23 cellular contexts compared by ENCODE assay signal in the genomic region with DNA sequence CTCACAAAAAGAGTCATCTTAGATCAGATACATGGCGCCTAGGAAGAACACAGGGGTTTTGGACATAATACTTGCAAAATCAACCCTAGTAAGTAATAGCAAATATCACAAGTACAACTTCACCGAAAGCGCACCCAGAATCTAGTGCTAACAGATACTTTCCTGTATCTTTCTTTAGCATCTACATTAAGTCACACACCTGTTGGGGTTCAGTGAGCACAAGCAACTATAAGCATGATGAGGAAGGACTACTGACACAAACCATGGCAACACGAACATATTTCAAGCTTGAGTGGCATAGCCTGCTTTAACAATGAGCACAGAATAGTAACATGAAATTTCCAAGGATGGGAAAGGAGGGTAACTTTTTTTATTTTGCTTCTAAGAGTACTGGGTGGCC.
"Had no signal": no experiment of that assay in that cellular context is flagged by ENCODE, and none has a peak within 500 bp of the region (broad histone marks: within the 10 kb centered on the region; RNA-seq: fewer than 3 reads in every experiment).

No MANE protein-coding gene starts in this region.

- H3K79me2 ChIP-seq: parathyroid adenoma had no signal

- H3K27ac Mint-ChIP-seq: memory B cell; naive B cell; natural killer cell treated with Interleukin-12 subunit alpha and Interleukin-12 subunit beta and Interleukin-15 and Interleukin-18, amount 100 ng/mL, for 72 hours; neural progenitor cell; progenitor cell of endocrine pancreas had no signal

- H3K4me3 ChIP-seq: lung, mucosa of descending colon, neural progenitor cell, smooth muscle cell, suprapubic skin, transverse colon, upper lobe of right lung, uterus had no signal

- H3K4me3 Mint-ChIP-seq: memory B cell; naive B cell; natural killer cell treated with Interleukin-12 subunit alpha and Interleukin-12 subunit beta and Interleukin-15 and Interleukin-18, amount 100 ng/mL, for 72 hours; neural progenitor cell; stimulated activated naive CD8-positive, alpha-beta T cell treated with anti-CD3 and anti-CD28 coated beads, Interleukin-15, amount 100 ng/mL, for 72 hours had no signal

- H3K9ac ChIP-seq: neural progenitor cell, parathyroid adenoma had no signal

- H3K4me2 ChIP-seq: neural progenitor cell, smooth muscle cell had no signal

- ATAC-seq: mucosa of descending colon; natural killer cell treated with Interleukin-12 subunit alpha and Interleukin-12 subunit beta and Interleukin-15 and Interleukin-18, amount 100 ng/mL, for 72 hours; sciatic nerve; stimulated activated naive CD8-positive, alpha-beta T cell treated with anti-CD3 and anti-CD28 coated beads, Interleukin-15, amount 100 ng/mL, for 72 hours; upper lobe of right lung had no signal

- H3K4me1 ChIP-seq: parathyroid adenoma, suprapubic skin, transverse colon, upper lobe of right lung, uterus had no signal

- H3K4me1 Mint-ChIP-seq: memory B cell; naive B cell; neural progenitor cell; stimulated activated naive CD8-positive, alpha-beta T cell treated with anti-CD3 and anti-CD28 coated beads, Interleukin-15, amount 100 ng/mL, for 72 hours had no signal

- H3K27me3 ChIP-seq: neural progenitor cell, suprapubic skin, transverse colon, upper lobe of right lung, uterus had no signal

- DNase-seq: cortex of kidney; effector CD4-positive, alpha-beta T cell; hypothalamus; naive B cell; stimulated activated CD4-positive, alpha-beta T cell treated with anti-CD3 and anti-CD28 coated beads, Interleukin-12 subunit alpha, Interleukin-12 subunit beta, amount 100 ng/mL, for 4 hours; stimulated activated CD4-positive, alpha-beta T cell treated with anti-CD3 and anti-CD28 coated beads, Interleukin-1b, Interleukin-23, amount 100 ng/mL, for 48 hours; stimulated activated CD4-positive, alpha-beta T cell treated with anti-CD3 and anti-CD28 coated beads, Interleukin-4, amount 100 ng/mL, for 1 hour; stimulated activated CD8-positive, alpha-beta memory T cell treated with anti-CD3 and anti-CD28 coated beads, Interleukin-4, amount 100 ng/mL, for 48 hours; stimulated activated naive CD4-positive, alpha-beta T cell; stimulated activated naive CD8-positive, alpha-beta T cell treated with anti-CD3 and anti-CD28 coated beads, Interleukin-15, amount 100 ng/mL, for 72 hours; transverse colon; upper lobe of right lung; uterus had no signal

- H3K27me3 Mint-ChIP-seq: progenitor cell of endocrine pancreas; stimulated activated naive CD8-positive, alpha-beta T cell treated with anti-CD3 and anti-CD28 coated beads, Interleukin-15, amount 100 ng/mL, for 72 hours had no signal

- H3K9me3 Mint-ChIP-seq: memory B cell; natural killer cell treated with Interleukin-12 subunit alpha and Interleukin-12 subunit beta and Interleukin-15 and Interleukin-18, amount 100 ng/mL, for 72 hours; stimulated activated naive CD8-positive, alpha-beta T cell treated with anti-CD3 and anti-CD28 coated beads, Interleukin-15, amount 100 ng/mL, for 72 hours had no signal

- H3K36me3 Mint-ChIP-seq: memory B cell; naive B cell; natural killer cell treated with Interleukin-12 subunit alpha and Interleukin-12 subunit beta and Interleukin-15 and Interleukin-18, amount 100 ng/mL, for 72 hours had no signal

- H3K27ac ChIP-seq: neural progenitor cell, parathyroid adenoma, suprapubic skin, transverse colon, upper lobe of right lung, uterus had no signal

- H2AFZ ChIP-seq: neural progenitor cell, parathyroid adenoma had no signal
